ENCODE assay signal across 9 cellular contexts in genomic region chr17:50501054-50501453, GRCh38. TPM values are rescaled to one million over a fixed set of nuclear protein-coding genes. Genes with fewer than 3 reads are reported as not detected.
A peak's percentile ranks its signal among the peaks of the same experiment; 100 is the strongest.
DNase-seq lines count a peak whose midpoint lies in the region; ATAC-seq and TF ChIP-seq lines count a peak whose summit lies in the region.
"Had no signal": no experiment of that assay in that cellular context is flagged by ENCODE, and none has a peak within 500 bp of the region (broad histone marks: within the 10 kb centered on the region; RNA-seq: fewer than 3 reads in every experiment).

No MANE protein-coding gene starts in this region.

- H3K79me2 ChIP-seq in smooth muscle cell (ENCODE audit: low read depth): no peaks in the 10 kb centered on the region

- CTCF ChIA-PET in activated CD8-positive, alpha-beta memory T cell treated with anti-CD3 and anti-CD28 coated beads, Interleukin-2, amount 10 ng/mL, durations not matched to agents 7 days and 5 days (lab: Charles Lee): interaction anchor here (0.6 to 2.8 kb wide), 17 partner anchors 8 to 228 kb away, joined by 3 to 19 read pairs (median 4); partner anchors contain the start of genes LRRC59 and SPATA20

- H3K27me3 Mint-ChIP-seq in activated CD8-positive, alpha-beta memory T cell treated with anti-CD3 and anti-CD28 coated beads, Interleukin-2, amount 10 ng/mL, durations not matched to agents 7 days and 5 days: peaks cover 9% of the 10 kb centered on the region

- H2AFZ ChIP-seq in smooth muscle cell (ENCODE audit: low read depth): no peak overlapping the region

- no peaks in the 10 kb centered on the region for H3K27me3 ChIP-seq in dorsolateral prefrontal cortex
- H3K27me3 ChIP-seq in smooth muscle cell (ENCODE audit: low read depth): no peaks in the 10 kb centered on the region
- no peaks in the 10 kb centered on the region for H3K27me3 ChIP-seq in ascending aorta

- H4K20me1 ChIP-seq in smooth muscle cell (ENCODE audit: low read depth): no peaks in the 10 kb centered on the region

- H3K27ac ChIP-seq in dorsolateral prefrontal cortex (no peak overlapping the region), smooth muscle cell (ENCODE audit: low read depth) (peak overlapping the region; percentile 80), ascending aorta (no peak overlapping the region)

- H3K4me3 Mint-ChIP-seq in activated CD8-positive, alpha-beta memory T cell treated with anti-CD3 and anti-CD28 coated beads, Interleukin-2, amount 10 ng/mL, durations not matched to agents 7 days and 5 days: no peak overlapping the region
- H3K4me3 Mint-ChIP-seq: dendritic cell treated with granulocyte-macrophage colony-stimulating factor and Interleukin-4, amounts not matched to agents 40 ng/mL and 50 ng/mL, for 4 days had no signal

- peaks cover 25% of the 10 kb centered on the region for H3K4me1 ChIP-seq in smooth muscle cell (ENCODE audit: low read depth)
- no peaks in the 10 kb centered on the region for H3K4me1 ChIP-seq in ascending aorta

- H3K36me3 ChIP-seq in smooth muscle cell (ENCODE audit: low read depth): no peaks in the 10 kb centered on the region
- no peaks in the 10 kb centered on the region for H3K36me3 ChIP-seq in ascending aorta

- peak in 38 of 56 donors; percentile 7 to 44 (median 24) for TF ChIP-seq CTCF in dorsolateral prefrontal cortex (IDR thresholded peaks at IDR 0.05 in 54 of 56, conservative IDR thresholded peaks at IDR 0.05 in 2 of 56; ENCODE audit: low read depth in 1 of 56, partially characterized antibody in 56 of 56)
- peak; percentile 46 for TF ChIP-seq CTCF in smooth muscle cell (IDR thresholded peaks at IDR 0.05; ENCODE audit: borderline replicate concordance, insufficient read depth, poor library complexity, severe bottlenecking)
- peak in 1 of 3 experiments; percentile 14 for TF ChIP-seq CTCF in ascending aorta (IDR thresholded peaks at IDR 0.05)

- no peak overlapping the region for H3K9ac ChIP-seq in smooth muscle cell (ENCODE audit: low read depth)

- H3K36me3 Mint-ChIP-seq in activated CD8-positive, alpha-beta memory T cell treated with anti-CD3 and anti-CD28 coated beads, Interleukin-2, amount 10 ng/mL, durations not matched to agents 7 days and 5 days: no peaks in the 10 kb centered on the region

- peaks cover 8% of the 10 kb centered on the region for H3F3A ChIP-seq in smooth muscle cell (ENCODE audit: low read depth)

- intact Hi-C loops in dorsolateral prefrontal cortex (cut with DNase I): no loop called here
- intact Hi-C loops in posterior cingulate gyrus (cut with DNase I): no loop called here
- intact Hi-C loops in ascending aorta (cut with DNase I): no loop called here

- 73% methylated on average over 5 of the region's 5 CpGs for WGBS in smooth muscle cell (ENCODE audit: low lambda C conversion rate)

- ATAC-seq in activated CD8-positive, alpha-beta memory T cell treated with anti-CD3 and anti-CD28 coated beads, Interleukin-2, amount 10 ng/mL, durations not matched to agents 7 days and 5 days: no peak
- no peak for ATAC-seq in HG03520 (IDR thresholded peaks at IDR 0.05; ENCODE audit: unreplicated experiment)

- H3K4me2 ChIP-seq in smooth muscle cell: no peak overlapping the region

- peak; percentile 52 for DNase-seq in activated CD8-positive, alpha-beta memory T cell treated with anti-CD3 and anti-CD28 coated beads, Interleukin-2, amount 10 ng/mL, durations not matched to agents 7 days and 5 days
- DNase-seq in activated CD8-positive, alpha-beta memory T cell treated with anti-CD3 and anti-CD28 coated beads for 24 hours: no peak
- DNase-seq in OCI-M1 (lab: John Stamatoyannopoulos, UW) (peak; percentile 56), dorsolateral prefrontal cortex (no peak), smooth muscle cell (lab: John Stamatoyannopoulos, UW; ENCODE audit: unreplicated experiment) (no peak), posterior cingulate gyrus (no peak), ascending aorta (ENCODE audit: low spot score in 2 of 2) (no peak)

- H3K4me1 Mint-ChIP-seq in activated CD8-positive, alpha-beta memory T cell treated with anti-CD3 and anti-CD28 coated beads, Interleukin-2, amount 10 ng/mL, durations not matched to agents 7 days and 5 days: peaks cover 23% of the 10 kb centered on the region

- H3K4me3 ChIP-seq in dorsolateral prefrontal cortex (no peak overlapping the region), smooth muscle cell (no peak overlapping the region), ascending aorta (no peak overlapping the region)

- no peaks in the 10 kb centered on the region for H3K9me3 Mint-ChIP-seq in activated CD8-positive, alpha-beta memory T cell treated with anti-CD3 and anti-CD28 coated beads, Interleukin-2, amount 10 ng/mL, durations not matched to agents 7 days and 5 days (ENCODE audit: low read depth)
- H3K9me3 Mint-ChIP-seq: dendritic cell treated with granulocyte-macrophage colony-stimulating factor and Interleukin-4, amounts not matched to agents 40 ng/mL and 50 ng/mL, for 4 days had no signal

- H3K9me3 ChIP-seq in smooth muscle cell (replicated peaks; ENCODE audit: low read depth): no peaks in the 10 kb centered on the region
- no peaks in the 10 kb centered on the region for H3K9me3 ChIP-seq in ascending aorta

- H3K27ac Mint-ChIP-seq in activated CD8-positive, alpha-beta memory T cell treated with anti-CD3 and anti-CD28 coated beads, Interleukin-2, amount 10 ng/mL, durations not matched to agents 7 days and 5 days: no peak overlapping the region
- H3K27ac Mint-ChIP-seq: dendritic cell treated with granulocyte-macrophage colony-stimulating factor and Interleukin-4, amounts not matched to agents 40 ng/mL and 50 ng/mL, for 4 days had no signal

RNA-seq across cellular contexts. Expression of gene MYCBPAP, which starts 7.2 kb away (rescaled TPM):
- total RNA-seq in activated CD8-positive, alpha-beta memory T cell treated with anti-CD3 and anti-CD28 coated beads, Interleukin-2, amount 10 ng/mL, durations not matched to agents 7 days and 5 days: 10 to 100 TPM in 1 of 2 experiments, 1 to 10 TPM in 1; 6.7 to 13.9 TPM
- total RNA-seq in dorsolateral prefrontal cortex (10 to 100 TPM in 9 of 120 experiments, 1 to 10 TPM in 111; 1.7 to 14.6 (median 5.8) TPM), smooth muscle cell (0.18 and 0.90 TPM in 2 replicates), ascending aorta (7.9 TPM)
- polyA plus RNA-seq in smooth muscle cell: 0.97 and 1.4 TPM in 2 replicates

RNA-seq across cellular contexts. Expression of gene RSAD1, which starts 22.4 kb away (rescaled TPM):
- total RNA-seq in activated CD8-positive, alpha-beta memory T cell treated with anti-CD3 and anti-CD28 coated beads, Interleukin-2, amount 10 ng/mL, durations not matched to agents 7 days and 5 days: 10 to 100 TPM; 30.3 to 33.2 TPM
- 10 to 100 TPM; 32.2 to 82.5 (median 54.8) TPM for total RNA-seq in dorsolateral prefrontal cortex
- total RNA-seq in smooth muscle cell: 11.4 and 20.1 TPM in 2 replicates
- 21.1 and 25.3 TPM in 2 replicates for polyA plus RNA-seq in smooth muscle cell
- 36.7 TPM for total RNA-seq in ascending aorta

RNA-seq across cellular contexts. Expression of gene EPN3, which starts 31.5 kb away (rescaled TPM):
- not detected for total RNA-seq in activated CD8-positive, alpha-beta memory T cell treated with anti-CD3 and anti-CD28 coated beads, Interleukin-2, amount 10 ng/mL, durations not matched to agents 7 days and 5 days
- total RNA-seq in dorsolateral prefrontal cortex (10 to 100 TPM in 63 of 120 experiments, 1 to 10 TPM in 56, under 1 TPM in 1; 0.81 to 24.4 (median 10.4) TPM), smooth muscle cell (3.9 and 6.3 TPM in 2 replicates), ascending aorta (0.85 TPM)
- polyA plus RNA-seq in smooth muscle cell: 5.1 and 7.6 TPM in 2 replicates

RNA-seq across cellular contexts. Expression of gene CHAD, which starts 32.4 kb away (rescaled TPM):
- not detected for total RNA-seq in activated CD8-positive, alpha-beta memory T cell treated with anti-CD3 and anti-CD28 coated beads, Interleukin-2, amount 10 ng/mL, durations not matched to agents 7 days and 5 days
- total RNA-seq in dorsolateral prefrontal cortex: 10 to 100 TPM in 3 of 120 experiments, 1 to 10 TPM in 115, under 1 TPM in 2; 0.77 to 12.8 (median 3.5) TPM
- not detected in 2 replicates for total RNA-seq in smooth muscle cell
- polyA plus RNA-seq in smooth muscle cell: 0.43 and 1.1 TPM in 2 replicates
- total RNA-seq in ascending aorta: not detected

RNA-seq across cellular contexts. Expression of gene SPATA20, which starts 45.9 kb away (rescaled TPM):
- 10 to 100 TPM; 29.9 to 35.2 TPM for total RNA-seq in activated CD8-positive, alpha-beta memory T cell treated with anti-CD3 and anti-CD28 coated beads, Interleukin-2, amount 10 ng/mL, durations not matched to agents 7 days and 5 days
- total RNA-seq in dorsolateral prefrontal cortex (10 to 100 TPM; 29.4 to 85.3 (median 53.1) TPM), smooth muscle cell (62.7 and 107 TPM in 2 replicates), ascending aorta (463 TPM)
- 61.0 and 64.2 TPM in 2 replicates for polyA plus RNA-seq in smooth muscle cell

Comparison
In these comparisons a context has a peak if more than half of its experiments do, and no peak if none do; other contexts are left out.
1. DNase-seq: peak in activated CD8-positive, alpha-beta memory T cell treated with anti-CD3 and anti-CD28 coated beads, Interleukin-2, amount 10 ng/mL, durations not matched to agents 7 days and 5 days (single experiment) and OCI-M1 (single experiment); none in activated CD8-positive, alpha-beta memory T cell treated with anti-CD3 and anti-CD28 coated beads for 24 hours (single experiment), dorsolateral prefrontal cortex (0 of 10), smooth muscle cell (single experiment), posterior cingulate gyrus (0 of 10) and ascending aorta (0 of 2).